Comparison of ENCODE assay signal across 8 cellular contexts in the genomic region with DNA sequence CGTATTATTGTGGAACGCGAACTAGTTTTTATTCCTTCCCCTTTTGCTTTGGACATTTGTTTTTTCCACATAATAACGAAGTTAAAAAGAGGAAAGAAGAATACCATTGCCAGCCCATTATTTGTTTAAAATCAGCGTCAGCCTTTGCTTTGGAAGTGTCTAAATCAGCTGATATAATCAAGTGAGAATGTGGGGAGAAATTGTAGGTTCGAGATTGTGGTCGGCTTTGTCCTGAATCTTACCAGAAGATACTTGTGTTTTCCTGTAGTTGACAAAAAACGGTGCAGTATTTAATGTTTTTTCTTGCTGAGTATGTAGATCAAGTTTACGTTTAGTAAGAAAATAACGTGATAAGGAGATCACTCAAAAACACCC. TPM values are rescaled to one million over a fixed set of nuclear protein-coding genes. Genes with fewer than 3 reads are reported as not detected.
A peak's percentile ranks its signal among the peaks of the same experiment; 100 is the strongest.
DNase-seq lines count a peak whose midpoint lies in the region; ATAC-seq, FAIRE-seq and TF ChIP-seq lines count a peak whose summit lies in the region.

No MANE protein-coding gene starts in this region.

- H3K36me3 ChIP-seq in pancreas = no peaks in the 10 kb centered on the region

- H3K9me3 ChIP-seq in A549 = no peaks in the 10 kb centered on the region
- no peaks in the 10 kb centered on the region for H3K9me3 ChIP-seq in T-helper 17 cell (ENCODE audit: control insufficient read depth, low read length, poor library complexity, severe bottlenecking)
- no peaks in the 10 kb centered on the region for H3K9me3 ChIP-seq in pancreas

- no peaks in the 10 kb centered on the region for H3K36me3 Mint-ChIP-seq in T-helper 17 cell (ENCODE audit: low read depth)

- peak; percentile 13 to 33 for DNase-seq in A549 (ENCODE audit: low read depth in 1 of 2, low spot score in 1 of 2)
- no peak for DNase-seq in GM18507 (ENCODE audit: extremely low spot score, insufficient read length, low read depth)
- no peak for DNase-seq in T-helper 17 cell
- DNase-seq in fibroblast of peridontal ligament (ENCODE audit: extremely low read depth) = peak; percentile 49
- DNase-seq in pancreas = no peak
- no peak for DNase-seq in hippocampal formation (lab: John Stamatoyannopoulos, UW)

- intact Hi-C loops in pancreas (cut with DNase I) = no loop called here

- FAIRE-seq in A549 (lab: Jason Lieb, UNC) (no peak), GM18507 (lab: Jason Lieb, UNC) (peak; percentile 15), pancreas (lab: Jason Lieb, UNC) (no peak)

- peak overlapping the region; percentile 88 for H3K4me2 ChIP-seq in A549

- TF ChIP-seq RAD21 in A549 (conservative IDR thresholded peaks at IDR 0.05 in 1 of 2, IDR thresholded peaks at IDR 0.05 in 1 of 2) = no peak

- peak overlapping the region; percentile 99 for H3K27ac Mint-ChIP-seq in T-helper 17 cell

- no peaks in the 10 kb centered on the region for H3K27me3 ChIP-seq in pancreas

- TF ChIP-seq EP300 in A549 (IDR thresholded peaks at IDR 0.05) = no peak

- CTCF ChIA-PET in A549 (lab: Yijun Ruan, JAX) = no interaction called here

- no peak for ATAC-seq in A549
- ATAC-seq in T-helper 17 cell = no peak
- ATAC-seq in pancreas = no peak
- ATAC-seq in GM19395 (IDR thresholded peaks at IDR 0.05; ENCODE audit: unreplicated experiment) = no peak
- no peak for ATAC-seq in GM18868 (IDR thresholded peaks at IDR 0.05; ENCODE audit: unreplicated experiment)

- H3K4me3 ChIP-seq in A549 (peak overlapping the region; percentile 83), pancreas (peak overlapping the region; percentile 54 to 70 (median 58))

- H3K4me1 ChIP-seq in A549 (peaks cover 20% of the 10 kb centered on the region), pancreas (peaks cover 0 to 16% (median 12%) of the 10 kb centered on the region in 3 donors)

- WGBS in A549 (ENCODE audit: missing lambda C conversion rate) = 2% methylated on average over 10 of the region's 10 CpGs
- 0% methylated on average over 10 of the region's 10 CpGs for WGBS in pancreas, 2 donors

- POLR2A ChIA-PET in A549 (lab: Yijun Ruan, JAX) = interaction anchor here (0.8 to 4.0 kb wide), 13 partner anchors 12 to 228 kb away, joined by 3 to 46 read pairs (median 8); a partner anchor contains a TSS

- no peak for TF ChIP-seq CTCF in A549 (IDR thresholded peaks at IDR 0.05)
- no peak for TF ChIP-seq CTCF in pancreas (IDR thresholded peaks at IDR 0.05)

- H3K27me3 Mint-ChIP-seq in T-helper 17 cell = no peaks in the 10 kb centered on the region

- no peak for TF ChIP-seq POLR2A in A549 (IDR thresholded peaks at IDR 0.05; ENCODE audit: low read length)

- peaks cover 21% of the 10 kb centered on the region for H3K4me1 Mint-ChIP-seq in T-helper 17 cell

- peak overlapping the region; percentile 96 for H3K4me3 Mint-ChIP-seq in T-helper 17 cell

- H3K27ac ChIP-seq in A549 = peak overlapping the region; percentile 93 to 99
- peak overlapping the region; percentile 93 to 100 (median 96) for H3K27ac ChIP-seq in pancreas

TF ChIP-seq in A549, 52 proteins besides CTCF, POLR2A, EP300 and RAD21:
- peak; percentile 74 for TF ChIP-seq HOXA7 (CRISPR knock-in tag; IDR thresholded peaks at IDR 0.05)
- TF ChIP-seq, protein P1, sequence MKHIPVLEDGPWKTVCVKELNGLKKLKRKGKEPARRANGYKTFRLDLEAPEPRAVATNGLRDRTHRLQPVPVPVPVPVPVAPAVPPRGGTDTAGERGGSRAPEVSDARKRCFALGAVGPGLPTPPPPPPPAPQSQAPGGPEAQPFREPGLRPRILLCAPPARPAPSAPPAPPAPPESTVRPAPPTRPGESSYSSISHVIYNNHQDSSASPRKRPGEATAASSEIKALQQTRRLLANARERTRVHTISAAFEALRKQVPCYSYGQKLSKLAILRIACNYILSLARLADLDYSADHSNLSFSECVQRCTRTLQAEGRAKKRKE (CRISPR knock-in tag; IDR thresholded peaks at IDR 0.05; ENCODE audit: low read depth) = no peak
- peak; percentile 77 for TF ChIP-seq FOSB (CRISPR knock-in tag; IDR thresholded peaks at IDR 0.05)
- peak; percentile 69 for TF ChIP-seq MAFK (IDR thresholded peaks at IDR 0.05; ENCODE audit: partially characterized antibody)

RNA-seq across cellular contexts. Expression of a gene that starts 0.9 kb away (rescaled TPM):
- polyA plus RNA-seq in A549 (2011; rRNA removed) (37.7 and 38.4 TPM in 2 replicates), A549 (2017; fragmentation: RNase III; extraction: RNeasy Plus Mini Kit Qiagen cat#74134 plus additional on column Dnase treatment) (14.4 to 17.7 TPM (median 14.9 TPM) in 3 replicates), pancreas (1 to 10 TPM; 5.5 to 8.2 TPM)
- 18.9 and 26.1 TPM in 2 replicates for polyA plus RNA-seq in A549 (2012; cell fraction: cytosol; rRNA removed)
- 20.7 and 21.0 TPM in 2 replicates for polyA plus RNA-seq in A549 (2012; cell fraction: nucleus; rRNA removed)
- polyA minus RNA-seq in A549 (2011; rRNA and poly(A)+ RNA removed) = 92.8 and 135 TPM in 2 replicates
- total RNA-seq in T-helper 17 cell (10 to 100 TPM; 27.0 to 35.5 TPM), pancreas (10 to 100 TPM in 5 of 6 donors, 1 to 10 TPM in 1; 5.3 to 18.9 (median 12.9) TPM)

Comparison
In these comparisons a context has a peak if more than half of its experiments do, and no peak if none do; other contexts are left out.
1. DNase-seq: peak in A549 (2 of 2) and fibroblast of peridontal ligament (single experiment); none in GM18507 (single experiment), T-helper 17 cell (0 of 3), pancreas (0 of 6) and hippocampal formation (0 of 2).